ENCODE assay signal across 34 cellular contexts in the genomic region with DNA sequence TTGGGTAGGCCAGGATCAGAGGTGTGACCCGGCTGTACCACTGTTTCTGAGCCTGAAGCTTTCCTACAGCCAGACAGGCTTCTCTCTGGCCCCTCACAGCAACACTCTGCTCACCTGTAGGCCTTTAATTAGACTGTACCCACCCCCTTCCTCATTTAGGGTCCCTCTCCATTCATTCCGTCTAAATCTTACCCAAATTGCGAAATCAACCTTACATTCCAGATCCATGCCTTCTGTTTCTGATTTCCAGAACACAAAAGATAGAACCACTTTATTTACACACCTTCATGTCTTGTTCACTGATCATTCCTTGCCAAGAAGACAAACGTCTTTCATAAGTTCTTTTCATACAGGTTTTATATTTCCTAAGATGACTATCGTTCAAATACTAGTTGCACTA.
"Had no signal": no experiment of that assay in that cellular context is flagged by ENCODE, and none has a peak within 500 bp of the region (broad histone marks: within the 10 kb centered on the region; RNA-seq: fewer than 3 reads in every experiment).

No MANE protein-coding gene starts in this region.

- FAIRE-seq: astrocyte, bronchial epithelial cell had no signal

- H3K36me3 ChIP-seq: adrenal gland, ascending aorta, brain microvascular endothelial cell, breast epithelium, cardiac muscle cell had no signal

- H3K4me1 ChIP-seq: adrenal gland, body of pancreas, breast epithelium had no signal

- DNase-seq: activated effector memory CD4-positive, alpha-beta T cell treated with anti-CD3 and anti-CD28 coated beads, Interleukin-2, amount 50 U/mL, for 16 hours; activated effector memory CD4-positive, alpha-beta T cell treated with Interleukin-2 at 50 U/mL for 16 hours; activated gamma-delta T cell; activated gamma-delta T cell treated with Interleukin-2 at 50 U/mL for 16 hours; activated naive CD4-positive, alpha-beta T cell; activated naive CD4-positive, alpha-beta T cell treated with anti-CD3 and anti-CD28 coated beads for 36 hours; activated naive CD4-positive, alpha-beta T cell treated with anti-CD3 and anti-CD28 coated beads, Interleukin-2, amount 10 ng/mL, durations not matched to agents 7 days and 5 days; activated naive CD4-positive, alpha-beta T cell treated with anti-CD3 and anti-CD28 coated beads, Interleukin-2, amount 50 U/mL, for 16 hours; activated naive CD4-positive, alpha-beta T cell treated with Interleukin-2 at 50 U/mL for 16 hours; activated naive CD8-positive, alpha-beta T cell treated with anti-CD3 and anti-CD28 coated beads for 36 hours; activated naive CD8-positive, alpha-beta T cell treated with anti-CD3 and anti-CD28 coated beads, Interleukin-2, amount 10 ng/mL, durations not matched to agents 7 days and 5 days; activated naive CD8-positive, alpha-beta T cell treated with anti-CD3 and anti-CD28 coated beads, Interleukin-2, amount 50 U/mL, for 24 hours; activated T-cell treated with anti-CD3 and anti-CD28 coated beads, Interleukin-2, amount 50 U/mL, for 1 hour; activated T-cell treated with anti-CD3 and anti-CD28 coated beads, Interleukin-2, amount 50 U/mL, for 24 hours; activated T-cell treated with anti-CD3 and anti-CD28 coated beads, Interleukin-2, amount 50 U/mL, for 4 hours; activated T-cell treated with anti-CD3 and anti-CD28 coated beads, Interleukin-2, amount 50 U/mL, for 48 hours; activated T-cell treated with anti-CD3 and anti-CD28 coated beads, Interleukin-2, amount 50 U/mL, for 72 hours; adrenal gland; amniotic stem cell; amygdala; anterior cingulate cortex; aorta; body of pancreas; brain microvascular endothelial cell; caudate nucleus; central memory CD4-positive, alpha-beta T cell; cerebellar nuclear complex had no signal

- H3K27me3 ChIP-seq: adrenal gland, ascending aorta, body of pancreas, brain microvascular endothelial cell, breast epithelium, cardiac muscle cell had no signal

- H3K27ac ChIP-seq: adrenal gland, ascending aorta, body of pancreas, brain microvascular endothelial cell, breast epithelium, cardiac muscle cell had no signal

- H3K4me3 ChIP-seq: adrenal gland, ascending aorta, body of pancreas, breast epithelium, cardiac muscle cell had no signal

- H3K9me3 ChIP-seq: adrenal gland, ascending aorta, body of pancreas, breast epithelium had no signal

- ATAC-seq: activated naive CD4-positive, alpha-beta T cell treated with anti-CD3 and anti-CD28 coated beads, Interleukin-2, amount 50 U/mL, for 72 hours; activated naive CD8-positive, alpha-beta T cell treated with anti-CD3 and anti-CD28 coated beads, Interleukin-2, amount 50 U/mL, for 24 hours; activated T-cell treated with anti-CD3 and anti-CD28 coated beads, Interleukin-2, amount 50 U/mL, for 4 hours; activated T-cell treated with anti-CD3 and anti-CD28 coated beads, Interleukin-2, amount 50 U/mL, for 72 hours; activated T-helper 17 cell treated with anti-CD3 and anti-CD28 coated beads, Interleukin-2, amount 50 U/mL, for 72 hours; body of pancreas had no signal
